ENCODE assay signal across 10 cellular contexts in genomic region chrX:78945186-78945912, GRCh38. TPM values are rescaled to one million over a fixed set of nuclear protein-coding genes. Genes with fewer than 3 reads are reported as not detected.
DNase-seq lines count a peak whose midpoint lies in the region; ATAC-seq and TF ChIP-seq lines count a peak whose summit lies in the region.
"Had no signal": no experiment of that assay in that cellular context is flagged by ENCODE, and none has a peak within 500 bp of the region (broad histone marks: within the 10 kb centered on the region; RNA-seq: fewer than 3 reads in every experiment).

P2RY10 (plus strand) TSS chrX:78945391; CDS start chrX:78960521, 15,130 bp downstream.

- no peak for TF ChIP-seq CTCF in ascending aorta (IDR thresholded peaks at IDR 0.05)

- H3K36me3 Mint-ChIP-seq in T-helper 17 cell (ENCODE audit: low read depth) = peaks cover 5% of the 10 kb centered on the region

- intact Hi-C loops in ascending aorta (cut with DNase I) = no loop called here

- H3K4me1 ChIP-seq in ascending aorta = no peaks in the 10 kb centered on the region
- H3K4me1 ChIP-seq: A549 had no signal

- no peaks in the 10 kb centered on the region for H3K27me3 ChIP-seq in ascending aorta

- peak within 1 kb of the TSS; percentile 98 for H3K27ac Mint-ChIP-seq in T-helper 17 cell

- ATAC-seq in HG03025 (IDR thresholded peaks at IDR 0.05; ENCODE audit: low FRiP score, unreplicated experiment) (peak; percentile 64), T-helper 17 cell (peak; percentile 92)
- ATAC-seq: A549 had no signal

- no peaks in the 10 kb centered on the region for H3K9me3 ChIP-seq in T-helper 17 cell (ENCODE audit: control insufficient read depth, low read length, poor library complexity, severe bottlenecking)
- no peaks in the 10 kb centered on the region for H3K9me3 ChIP-seq in ascending aorta
- H3K9me3 ChIP-seq: A549 had no signal

- H3K4me3 Mint-ChIP-seq in T-helper 17 cell = peak within 1 kb of the TSS; percentile 95

- H3K4me3 ChIP-seq in skin epidermis (peak within 1 kb of the TSS in 5 of 7 experiments; percentile 8 to 27 (median 19)), ascending aorta (no peak within 1 kb of the TSS)
- H3K4me3 ChIP-seq: A549 had no signal

- H3K36me3 ChIP-seq in ascending aorta = no peaks in the 10 kb centered on the region

- DNase-seq in activated CD4-positive, CD25-positive, alpha-beta regulatory T cell treated with anti-CD3 and anti-CD28 coated beads, Interleukin-2, amount 50 U/mL, for 16 hours (ENCODE audit: low read depth, low spot score) = peak; percentile 1
- no peak for DNase-seq in activated CD4-positive, CD25-positive, alpha-beta regulatory T cell treated with anti-CD3 and anti-CD28 coated beads, Interleukin-2, amount 50 U/mL, for 72 hours
- DNase-seq in T-helper 17 cell (peak in 2 of 3 donors; percentile 15 to 23), NCI-H2107 treated with DMSO at 0.1 percent for 48 hours (lab: John Stamatoyannopoulos, UW; ENCODE audit: unreplicated experiment) (no peak), ascending aorta (ENCODE audit: low spot score in 2 of 2) (no peak), amygdala (lab: John Stamatoyannopoulos, UW) (no peak)

- H3K27ac ChIP-seq in skin epidermis (peak within 1 kb of the TSS in 10 of 21 experiments; percentile 4 to 84 (median 62)), ascending aorta (no peak within 1 kb of the TSS)
- H3K27ac ChIP-seq: A549, VCaP had no signal

- no peaks in the 10 kb centered on the region for H3K27me3 Mint-ChIP-seq in T-helper 17 cell

- H3K4me1 Mint-ChIP-seq in T-helper 17 cell = peaks cover 28% of the 10 kb centered on the region

RNA-seq across cellular contexts. Expression of gene P2RY10, which starts in this region (rescaled TPM):
- 10 to 100 TPM; 70.4 to 78.4 TPM for total RNA-seq in T-helper 17 cell
- total RNA-seq in ascending aorta = not detected

Comparison
In these comparisons a context has a peak if more than half of its experiments do, and no peak if none do; other contexts are left out.
1. RNA of gene P2RY10 (total RNA-seq): 70.4 to 78.4 TPM in T-helper 17 cell; not detected in ascending aorta (single experiment); every median in the first group is over 10 times any median in the second.
2. DNase-seq: peak in activated CD4-positive, CD25-positive, alpha-beta regulatory T cell treated with anti-CD3 and anti-CD28 coated beads, Interleukin-2, amount 50 U/mL, for 16 hours (single experiment) and T-helper 17 cell (2 of 3); none in activated CD4-positive, CD25-positive, alpha-beta regulatory T cell treated with anti-CD3 and anti-CD28 coated beads, Interleukin-2, amount 50 U/mL, for 72 hours (single experiment), NCI-H2107 treated with DMSO at 0.1 percent for 48 hours (single experiment), ascending aorta (0 of 2) and amygdala (0 of 56).
3. H3K4me3 ChIP-seq: peak in skin epidermis (5 of 7); none in ascending aorta (0 of 2).